1 cellular context compared by ENCODE assay signal in genomic region chr15:75650908-75651809, GRCh38.
TF ChIP-seq lines count a peak whose summit lies in the region.

No MANE protein-coding gene starts in this region.

TF ChIP-seq in K562, 482 proteins besides CTCF, POLR2A, EP300 and RAD21 (continued from another document and continues in another):
- TF ChIP-seq, protein P1, sequence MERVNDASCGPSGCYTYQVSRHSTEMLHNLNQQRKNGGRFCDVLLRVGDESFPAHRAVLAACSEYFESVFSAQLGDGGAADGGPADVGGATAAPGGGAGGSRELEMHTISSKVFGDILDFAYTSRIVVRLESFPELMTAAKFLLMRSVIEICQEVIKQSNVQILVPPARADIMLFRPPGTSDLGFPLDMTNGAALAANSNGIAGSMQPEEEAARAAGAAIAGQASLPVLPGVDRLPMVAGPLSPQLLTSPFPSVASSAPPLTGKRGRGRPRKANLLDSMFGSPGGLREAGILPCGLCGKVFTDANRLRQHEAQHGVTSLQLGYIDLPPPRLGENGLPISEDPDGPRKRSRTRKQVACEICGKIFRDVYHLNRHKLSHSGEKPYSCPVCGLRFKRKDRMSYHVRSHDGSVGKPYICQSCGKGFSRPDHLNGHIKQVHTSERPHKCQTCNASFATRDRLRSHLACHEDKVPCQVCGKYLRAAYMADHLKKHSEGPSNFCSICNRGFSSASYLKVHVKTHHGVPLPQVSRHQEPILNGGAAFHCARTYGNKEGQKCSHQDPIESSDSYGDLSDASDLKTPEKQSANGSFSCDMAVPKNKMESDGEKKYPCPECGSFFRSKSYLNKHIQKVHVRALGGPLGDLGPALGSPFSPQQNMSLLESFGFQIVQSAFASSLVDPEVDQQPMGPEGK (CRISPR knock-in tag; IDR thresholded peaks at IDR 0.05; ENCODE audit: borderline replicate concordance): no peak
- TF ChIP-seq GTF2E2 (tag; IDR thresholded peaks at IDR 0.05): no peak
- TF ChIP-seq SMAD2 (IDR thresholded peaks at IDR 0.05; ENCODE audit: low read depth, low read length): no peak
- no peak for TF ChIP-seq NCOA6 (IDR thresholded peaks at IDR 0.05)
- no peak for TF ChIP-seq ZC3H8 (IDR thresholded peaks at IDR 0.05)
- TF ChIP-seq HNRNPL (IDR thresholded peaks at IDR 0.05; ENCODE audit: low read depth, low read length): no peak
- TF ChIP-seq CCAR2 (IDR thresholded peaks at IDR 0.05; ENCODE audit: low read depth, low read length): no peak
- TF ChIP-seq ZNF445 (CRISPR knock-in tag; IDR thresholded peaks at IDR 0.05; ENCODE audit: low read depth): no peak
- no peak for TF ChIP-seq ERF (CRISPR knock-in tag; IDR thresholded peaks at IDR 0.05)
- no peak for TF ChIP-seq POU5F1 (IDR thresholded peaks at IDR 0.05; ENCODE audit: borderline replicate concordance, low read depth, low read length, partially characterized antibody)
- TF ChIP-seq ZNF444 (CRISPR knock-in tag; IDR thresholded peaks at IDR 0.05): no peak
- no peak for TF ChIP-seq ZNF408 (CRISPR knock-in tag; IDR thresholded peaks at IDR 0.05; ENCODE audit: low read depth)
- TF ChIP-seq GATA2 (CRISPR knock-in tag; IDR thresholded peaks at IDR 0.05): no peak
- TF ChIP-seq ZNF217 (CRISPR knock-in tag; IDR thresholded peaks at IDR 0.05): no peak
- TF ChIP-seq, protein P2, sequence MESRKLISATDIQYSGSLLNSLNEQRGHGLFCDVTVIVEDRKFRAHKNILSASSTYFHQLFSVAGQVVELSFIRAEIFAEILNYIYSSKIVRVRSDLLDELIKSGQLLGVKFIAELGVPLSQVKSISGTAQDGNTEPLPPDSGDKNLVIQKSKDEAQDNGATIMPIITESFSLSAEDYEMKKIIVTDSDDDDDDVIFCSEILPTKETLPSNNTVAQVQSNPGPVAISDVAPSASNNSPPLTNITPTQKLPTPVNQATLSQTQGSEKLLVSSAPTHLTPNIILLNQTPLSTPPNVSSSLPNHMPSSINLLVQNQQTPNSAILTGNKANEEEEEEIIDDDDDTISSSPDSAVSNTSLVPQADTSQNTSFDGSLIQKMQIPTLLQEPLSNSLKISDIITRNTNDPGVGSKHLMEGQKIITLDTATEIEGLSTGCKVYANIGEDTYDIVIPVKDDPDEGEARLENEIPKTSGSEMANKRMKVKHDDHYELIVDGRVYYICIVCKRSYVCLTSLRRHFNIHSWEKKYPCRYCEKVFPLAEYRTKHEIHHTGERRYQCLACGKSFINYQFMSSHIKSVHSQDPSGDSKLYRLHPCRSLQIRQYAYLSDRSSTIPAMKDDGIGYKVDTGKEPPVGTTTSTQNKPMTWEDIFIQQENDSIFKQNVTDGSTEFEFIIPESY (CRISPR knock-in tag; IDR thresholded peaks at IDR 0.05): 0 out of 2 replicates have a peak, but pooled peaks have one; percentile 18
- TF ChIP-seq ZFPM2 (CRISPR knock-in tag; IDR thresholded peaks at IDR 0.05): no peak
- TF ChIP-seq SREBF1 (IDR thresholded peaks at IDR 0.05; ENCODE audit: borderline replicate concordance, low read depth, low read length): no peak
- no peak for TF ChIP-seq ZNF121 (CRISPR knock-in tag; conservative IDR thresholded peaks at IDR 0.05)
- TF ChIP-seq ELK1 (CRISPR knock-in tag; IDR thresholded peaks at IDR 0.05): no peak
- TF ChIP-seq CSDE1 (IDR thresholded peaks at IDR 0.05): no peak
- no peak for TF ChIP-seq TFE3 (CRISPR knock-in tag; IDR thresholded peaks at IDR 0.05)
- no peak for TF ChIP-seq KLF10 (CRISPR knock-in tag; IDR thresholded peaks at IDR 0.05)
- TF ChIP-seq POLR2B (IDR thresholded peaks at IDR 0.05; ENCODE audit: low read depth, partially characterized antibody): no peak
- peak; percentile 61 to 76 for TF ChIP-seq MNT (conservative IDR thresholded peaks at IDR 0.05)
- TF ChIP-seq EWSR1 (IDR thresholded peaks at IDR 0.05; ENCODE audit: borderline replicate concordance, low read depth, partially characterized antibody): no peak
- TF ChIP-seq HNRNPH1 (optimal IDR thresholded peaks at IDR 0.05; ENCODE audit: low read depth, low read length): no peak
- TF ChIP-seq TAF1 (IDR thresholded peaks at IDR 0.05; ENCODE audit: control insufficient read depth, extremely low read depth, insufficient read depth, low read length, severe bottlenecking): no peak
- no peak for TF ChIP-seq MIER1 (IDR thresholded peaks at IDR 0.05; ENCODE audit: low read depth)
- TF ChIP-seq HBP1 (CRISPR knock-in tag; IDR thresholded peaks at IDR 0.05): no peak
- no peak for TF ChIP-seq NR1H2 (CRISPR knock-in tag; IDR thresholded peaks at IDR 0.05)
- TF ChIP-seq POLR2AphosphoS2 (IDR thresholded peaks at IDR 0.05; ENCODE audit: low read length): no peak
- TF ChIP-seq CBX1 (IDR thresholded peaks at IDR 0.05; ENCODE audit: low read depth): no peak
- TF ChIP-seq HMG20B (CRISPR knock-in tag; IDR thresholded peaks at IDR 0.05): no peak
- no peak for TF ChIP-seq RERE (CRISPR knock-in tag; IDR thresholded peaks at IDR 0.05; ENCODE audit: borderline replicate concordance)
- no peak for TF ChIP-seq CHD1 (IDR thresholded peaks at IDR 0.05; ENCODE audit: low read length)
- no peak for TF ChIP-seq ARNT (IDR thresholded peaks at IDR 0.05)
- TF ChIP-seq, protein P3, sequence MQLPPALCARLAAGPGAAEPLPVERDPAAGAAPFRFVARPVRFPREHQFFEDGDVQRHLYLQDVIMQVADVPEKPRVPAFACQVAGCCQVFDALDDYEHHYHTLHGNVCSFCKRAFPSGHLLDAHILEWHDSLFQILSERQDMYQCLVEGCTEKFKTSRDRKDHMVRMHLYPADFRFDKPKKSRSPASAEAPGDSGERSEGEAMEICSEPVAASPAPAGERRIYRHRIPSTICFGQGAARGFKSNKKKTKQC (CRISPR knock-in tag; IDR thresholded peaks at IDR 0.05): no peak
- no peak for TF ChIP-seq NFE2L1 (tag; IDR thresholded peaks at IDR 0.05; ENCODE audit: borderline replicate concordance, low read depth)
- no peak for TF ChIP-seq LCOR (CRISPR knock-in tag; IDR thresholded peaks at IDR 0.05)
- TF ChIP-seq ZKSCAN3 (CRISPR knock-in tag; IDR thresholded peaks at IDR 0.05): no peak
- no peak; the same call in 1 of the 2 replicates for TF ChIP-seq NKRF (IDR thresholded peaks at IDR 0.05; ENCODE audit: borderline replicate concordance)
- TF ChIP-seq DLX4 (CRISPR knock-in tag; IDR thresholded peaks at IDR 0.05): no peak
- TF ChIP-seq SREBF2 (CRISPR knock-in tag; IDR thresholded peaks at IDR 0.05): no peak
- TF ChIP-seq, protein P4, sequence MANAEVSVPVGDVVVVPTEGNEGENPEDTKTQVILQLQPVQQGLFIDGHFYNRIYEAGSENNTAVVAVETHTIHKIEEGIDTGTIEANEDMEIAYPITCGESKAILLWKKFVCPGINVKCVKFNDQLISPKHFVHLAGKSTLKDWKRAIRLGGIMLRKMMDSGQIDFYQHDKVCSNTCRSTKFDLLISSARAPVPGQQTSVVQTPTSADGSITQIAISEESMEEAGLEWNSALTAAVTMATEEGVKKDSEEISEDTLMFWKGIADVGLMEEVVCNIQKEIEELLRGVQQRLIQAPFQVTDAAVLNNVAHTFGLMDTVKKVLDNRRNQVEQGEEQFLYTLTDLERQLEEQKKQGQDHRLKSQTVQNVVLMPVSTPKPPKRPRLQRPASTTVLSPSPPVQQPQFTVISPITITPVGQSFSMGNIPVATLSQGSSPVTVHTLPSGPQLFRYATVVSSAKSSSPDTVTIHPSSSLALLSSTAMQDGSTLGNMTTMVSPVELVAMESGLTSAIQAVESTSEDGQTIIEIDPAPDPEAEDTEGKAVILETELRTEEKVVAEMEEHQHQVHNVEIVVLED (CRISPR knock-in tag; IDR thresholded peaks at IDR 0.05): no peak
- peak; percentile 56 for TF ChIP-seq CBFA2T3 (IDR thresholded peaks at IDR 0.05)
- TF ChIP-seq ZNF316 (IDR thresholded peaks at IDR 0.05): no peak
- TF ChIP-seq ETV5 (CRISPR knock-in tag; IDR thresholded peaks at IDR 0.05; ENCODE audit: low read depth): peak; percentile 92
